8 cellular contexts compared by ENCODE assay signal in the genomic region with DNA sequence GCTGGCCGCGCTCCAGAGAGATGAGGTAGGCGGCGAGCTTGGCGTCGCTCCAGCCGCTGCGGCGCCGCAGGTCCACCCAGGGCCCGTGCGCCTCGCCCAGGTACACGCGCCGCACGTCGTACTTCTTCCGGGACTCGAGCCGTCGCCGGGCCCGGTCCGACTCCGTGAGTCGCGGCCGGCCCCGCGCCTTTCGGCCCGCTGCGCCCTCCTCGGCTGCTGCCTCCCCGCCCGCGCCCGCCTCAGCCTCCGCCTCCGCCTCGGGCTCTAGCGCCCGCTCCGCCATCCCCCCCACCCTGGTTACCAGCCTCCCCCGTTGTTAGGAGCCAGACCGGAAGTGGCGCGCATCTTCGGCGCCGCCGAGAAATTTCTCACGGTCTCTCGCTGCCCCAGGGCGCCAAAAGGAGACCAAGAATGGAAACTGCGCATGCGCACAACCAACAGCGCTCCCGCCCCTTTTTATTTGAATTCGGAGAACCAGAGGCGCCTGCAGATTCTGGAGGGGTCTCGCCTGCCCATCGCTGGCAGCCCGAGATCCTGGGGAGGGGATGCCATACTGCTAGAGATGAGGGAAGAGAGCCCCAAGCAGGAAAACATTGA. TPM values are rescaled to one million over a fixed set of nuclear protein-coding genes. Genes with fewer than 3 reads are reported as not detected.
DNase-seq lines count a peak whose midpoint lies in the region; TF ChIP-seq lines count a peak whose summit lies in the region.

A gene with protein sequence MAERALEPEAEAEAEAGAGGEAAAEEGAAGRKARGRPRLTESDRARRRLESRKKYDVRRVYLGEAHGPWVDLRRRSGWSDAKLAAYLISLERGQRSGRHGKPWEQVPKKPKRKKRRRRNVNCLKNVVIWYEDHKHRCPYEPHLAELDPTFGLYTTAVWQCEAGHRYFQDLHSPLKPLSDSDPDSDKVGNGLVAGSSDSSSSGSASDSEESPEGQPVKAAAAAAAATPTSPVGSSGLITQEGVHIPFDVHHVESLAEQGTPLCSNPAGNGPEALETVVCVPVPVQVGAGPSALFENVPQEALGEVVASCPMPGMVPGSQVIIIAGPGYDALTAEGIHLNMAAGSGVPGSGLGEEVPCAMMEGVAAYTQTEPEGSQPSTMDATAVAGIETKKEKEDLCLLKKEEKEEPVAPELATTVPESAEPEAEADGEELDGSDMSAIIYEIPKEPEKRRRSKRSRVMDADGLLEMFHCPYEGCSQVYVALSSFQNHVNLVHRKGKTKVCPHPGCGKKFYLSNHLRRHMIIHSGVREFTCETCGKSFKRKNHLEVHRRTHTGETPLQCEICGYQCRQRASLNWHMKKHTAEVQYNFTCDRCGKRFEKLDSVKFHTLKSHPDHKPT (minus strand): TSS at position 336 of the 597 bp plus-strand sequence. CDS start 53 bp downstream, at position 283.

- H3K36me3 ChIP-seq in effector memory CD4-positive, alpha-beta T cell (ENCODE audit: control insufficient read depth, insufficient read depth, low read length): no peaks in the 10 kb centered on the region
- H3K36me3 ChIP-seq in mesendoderm (ENCODE audit: control insufficient read depth, insufficient read depth, low read length): no peaks in the 10 kb centered on the region

- DNase-seq in COLO668 (lab: John Stamatoyannopoulos, UW; ENCODE audit: unreplicated experiment): peak; percentile 95
- peak; percentile 98 for DNase-seq in GM20000 (ENCODE audit: low spot score)
- DNase-seq in HT-29 (ENCODE audit: low spot score): peak; percentile 90
- DNase-seq in NK-92 treated with Interleukin-12 subunit alpha and Interleukin-12 subunit beta, amount 100 ng/mL, for 24 hours (lab: John Stamatoyannopoulos, UW): peak; percentile 92
- DNase-seq in effector memory CD4-positive, alpha-beta T cell: peak; percentile 90 to 94 (median 92)
- DNase-seq in mesendoderm: peak; percentile 97
- peak; percentile 93 for DNase-seq in stimulated activated CD8-positive, alpha-beta memory T cell treated with anti-CD3 and anti-CD28 coated beads, Interleukin-12 subunit alpha, Interleukin-12 subunit beta, amount 100 ng/mL, for 4 hours (ENCODE audit: low read depth)

- peak within 1 kb of the TSS; percentile 64 for H3K4ac ChIP-seq in mesendoderm (ENCODE audit: low read depth, low read length)

- H3K79me1 ChIP-seq in mesendoderm (ENCODE audit: low read length): no peaks in the 10 kb centered on the region

- H2BK15ac ChIP-seq in mesendoderm (replicated peaks; ENCODE audit: low read depth): no peak within 1 kb of the TSS

- no peaks in the 10 kb centered on the region for H3K79me2 ChIP-seq in mesendoderm (ENCODE audit: control insufficient read depth, insufficient read depth, low read length)

- peak within 1 kb of the TSS; percentile 78 for H3K4me3 ChIP-seq in effector memory CD4-positive, alpha-beta T cell (ENCODE audit: insufficient read depth, low read depth, low read length, poor library complexity, severe bottlenecking)
- H3K4me3 ChIP-seq in mesendoderm (ENCODE audit: low read length): peak within 1 kb of the TSS; percentile 72

- CTCF ChIA-PET in activated CD8-positive, alpha-beta memory T cell treated with anti-CD3 and anti-CD28 coated beads for 36 hours (lab: Charles Lee): no interaction called here

- no peak within 1 kb of the TSS for H2BK120ac ChIP-seq in mesendoderm (ENCODE audit: low read depth, low read length)

- H3K9ac ChIP-seq in mesendoderm (ENCODE audit: low read length): peak within 1 kb of the TSS; percentile 81

- H3K4me1 ChIP-seq in effector memory CD4-positive, alpha-beta T cell (ENCODE audit: control insufficient read depth, insufficient read depth, low read length, poor library complexity, severe bottlenecking): peaks cover 5% of the 10 kb centered on the region
- H3K4me1 ChIP-seq in mesendoderm (ENCODE audit: control insufficient read depth, low read depth, low read length): peaks cover 4% of the 10 kb centered on the region

- POLR2A ChIA-PET in activated CD8-positive, alpha-beta memory T cell treated with anti-CD3 and anti-CD28 coated beads for 36 hours (lab: Charles Lee): interaction anchor here (0.6 to 0.8 kb wide), 2 partner anchors 27 to 129 kb away, joined by 3 to 10 read pairs; no protein-coding TSS in a partner anchor

- no peak within 1 kb of the TSS for H4K5ac ChIP-seq in mesendoderm (ENCODE audit: low read length)

- peak within 1 kb of the TSS; percentile 70 for H3K18ac ChIP-seq in mesendoderm (ENCODE audit: low read length)

- H2BK5ac ChIP-seq in mesendoderm (ENCODE audit: low read length): peak within 1 kb of the TSS; percentile 48

- H3K27ac ChIP-seq in effector memory CD4-positive, alpha-beta T cell (ENCODE audit: insufficient read depth, low read length, poor library complexity, severe bottlenecking): peak within 1 kb of the TSS; percentile 94
- peak within 1 kb of the TSS; percentile 81 for H3K27ac ChIP-seq in mesendoderm (ENCODE audit: low read depth, low read length)

- H3K23ac ChIP-seq in mesendoderm (ENCODE audit: low read length): no peak within 1 kb of the TSS

- peak within 1 kb of the TSS; percentile 99 for H3K56ac ChIP-seq in mesendoderm (ENCODE audit: low read length)

- peak within 1 kb of the TSS; percentile 94 for H3K4me2 ChIP-seq in mesendoderm (ENCODE audit: low read length)

- TF ChIP-seq CTCF in GM20000 (IDR thresholded peaks at IDR 0.05; ENCODE audit: extremely low read depth, missing control alignments): no peak

- no peaks in the 10 kb centered on the region for H3K27me3 ChIP-seq in effector memory CD4-positive, alpha-beta T cell (replicated peaks; ENCODE audit: control insufficient read depth, insufficient read depth, low read length, poor library complexity, severe bottlenecking)
- no peaks in the 10 kb centered on the region for H3K27me3 ChIP-seq in mesendoderm (ENCODE audit: insufficient read depth, low read length, poor library complexity)

- no peak within 1 kb of the TSS for H2AK5ac ChIP-seq in mesendoderm (ENCODE audit: low read length)

- H4K8ac ChIP-seq in mesendoderm (ENCODE audit: low read depth, low read length): peak within 1 kb of the TSS; percentile 30

- no CpG with 5 or more reads among the region's 65 CpGs for WGBS in mesendoderm (ENCODE audit: extremely low coverage, insufficient coverage, low lambda C conversion rate)

- H3K9me3 ChIP-seq in effector memory CD4-positive, alpha-beta T cell (ENCODE audit: control insufficient read depth, low read length): no peaks in the 10 kb centered on the region

RNA-seq across cellular contexts. Expression of the gene that starts here (rescaled TPM):
- 7.5 and 9.8 TPM in 2 replicates for total RNA-seq in HT-29 (2014; rRNA removed; shearing (Covaris generic))
- 10 to 100 TPM; 13.5 to 16.6 TPM for total RNA-seq in activated CD8-positive, alpha-beta memory T cell treated with anti-CD3 and anti-CD28 coated beads for 36 hours
- 5.3 TPM for polyA plus RNA-seq in mesendoderm (2013, experiment 1 of 2)
- polyA plus RNA-seq in mesendoderm (2013, experiment 2 of 2): 5.2 TPM

Comparison
In these comparisons a context has a peak if more than half of its experiments do, and no peak if none do; other contexts are left out.
1. Peak in every context shown above with its lines: DNase-seq, H3K4me3 ChIP-seq and H3K27ac ChIP-seq.